In genomic region chr22:33330534-33330933, GRCh38 we compare ENCODE assay signal across 29 cellular contexts.
"Had no signal": no experiment of that assay in that cellular context is flagged by ENCODE, and none has a peak within 500 bp of the region (broad histone marks: within the 10 kb centered on the region; RNA-seq: fewer than 3 reads in every experiment).

No MANE protein-coding gene starts in this region.

- H3K4me1 ChIP-seq: adrenal gland had no signal

- ATAC-seq: activated CD4-positive, CD25-positive, alpha-beta regulatory T cell treated with anti-CD3 and anti-CD28 coated beads, Interleukin-2, amount 50 U/mL, for 24 hours; activated CD8-positive, alpha-beta T cell treated with anti-CD3 and anti-CD28 coated beads for 36 hours; activated naive CD8-positive, alpha-beta T cell treated with anti-CD3 and anti-CD28 coated beads, Interleukin-2, amount 50 U/mL, for 24 hours; body of pancreas; esophagus mucosa had no signal

- H3K4me3 ChIP-seq: adrenal gland, body of pancreas, coronary artery, dorsolateral prefrontal cortex had no signal

- H3K4me3 Mint-ChIP-seq: activated B cell treated with CpG ODN at 0.5 μM for 24 hours; activated CD8-positive, alpha-beta T cell treated with anti-CD3 and anti-CD28 coated beads for 36 hours; activated naive CD4-positive, alpha-beta T cell treated with anti-CD3 and anti-CD28 coated beads for 36 hours; activated naive CD4-positive, alpha-beta T cell treated with anti-CD3 and anti-CD28 coated beads, Interleukin-2, amount 50 U/mL, for 24 hours; activated naive CD8-positive, alpha-beta T cell treated with anti-CD3 and anti-CD28 coated beads for 36 hours; activated naive CD8-positive, alpha-beta T cell treated with anti-CD3 and anti-CD28 coated beads, Interleukin-2, amount 50 U/mL, for 24 hours; activated T-helper 1 cell treated with anti-CD3 and anti-CD28 coated beads, Interleukin-12 subunit alpha, Interleukin-12 subunit beta, Interleukin-2, Interleukin-4 antibody, amounts not matched to agents 30 ng/mL and 10 ng/mL and 1 ng/mL, durations not matched to agents 14 hours and 24 hours and 36 hours; dendritic cell treated with granulocyte-macrophage colony-stimulating factor and Interleukin-4, amounts not matched to agents 40 ng/mL and 50 ng/mL, for 4 days; endodermal cell had no signal

- H3K27ac ChIP-seq: adrenal gland, body of pancreas, coronary artery had no signal

- H3K4me1 Mint-ChIP-seq: activated naive CD4-positive, alpha-beta T cell treated with anti-CD3 and anti-CD28 coated beads, Interleukin-2, amount 50 U/mL, for 24 hours had no signal

- H3K9me3 ChIP-seq: adrenal gland, body of pancreas had no signal

- H3K36me3 Mint-ChIP-seq: activated naive CD4-positive, alpha-beta T cell treated with anti-CD3 and anti-CD28 coated beads, Interleukin-2, amount 50 U/mL, for 24 hours; activated naive CD8-positive, alpha-beta T cell treated with anti-CD3 and anti-CD28 coated beads for 36 hours had no signal

- H3K27me3 ChIP-seq: adrenal gland, body of pancreas, dorsolateral prefrontal cortex had no signal

- H3K9me3 Mint-ChIP-seq: activated CD8-positive, alpha-beta T cell treated with anti-CD3 and anti-CD28 coated beads for 36 hours; activated naive CD4-positive, alpha-beta T cell treated with anti-CD3 and anti-CD28 coated beads for 36 hours; activated naive CD4-positive, alpha-beta T cell treated with anti-CD3 and anti-CD28 coated beads, Interleukin-2, amount 50 U/mL, for 24 hours; activated naive CD8-positive, alpha-beta T cell treated with anti-CD3 and anti-CD28 coated beads for 36 hours; endodermal cell had no signal

- H3K36me3 ChIP-seq: adrenal gland had no signal

- DNase-seq: activated B cell treated with CpG ODN at 0.5 μM for 24 hours; activated CD4-positive, alpha-beta T cell treated with anti-CD3 and anti-CD28 coated beads for 48 hours; activated CD4-positive, alpha-beta T cell treated with anti-CD3 and anti-CD28 coated beads, Interleukin-2, amount 50 U/mL, for 1 hour; activated CD4-positive, alpha-beta T cell treated with anti-CD3 and anti-CD28 coated beads, Interleukin-2, amount 50 U/mL, for 48 hours; activated CD8-positive, alpha-beta memory T cell treated with anti-CD3 and anti-CD28 coated beads for 24 hours; activated CD8-positive, alpha-beta T cell treated with anti-CD3 and anti-CD28 coated beads for 36 hours; activated effector memory CD4-positive, alpha-beta T cell treated with anti-CD3 and anti-CD28 coated beads, Interleukin-2, amount 50 U/mL, for 16 hours; activated naive CD4-positive, alpha-beta T cell treated with anti-CD3 and anti-CD28 coated beads for 36 hours; activated naive CD8-positive, alpha-beta T cell treated with anti-CD3 and anti-CD28 coated beads for 36 hours; activated naive CD8-positive, alpha-beta T cell treated with anti-CD3 and anti-CD28 coated beads, Interleukin-2, amount 50 U/mL, for 24 hours; activated T-cell treated with anti-CD3 and anti-CD28 coated beads, Interleukin-2, amount 50 U/mL, for 48 hours; adrenal gland; amygdala; aorta; body of pancreas; caudate nucleus; dorsolateral prefrontal cortex; effector memory CD4-positive, alpha-beta T cell; endodermal cell; foreskin melanocyte; head of caudate nucleus; T-helper 2 cell had no signal

- H3K27me3 Mint-ChIP-seq: activated B cell treated with CpG ODN at 0.5 μM for 24 hours; activated naive CD8-positive, alpha-beta T cell treated with anti-CD3 and anti-CD28 coated beads, Interleukin-2, amount 50 U/mL, for 24 hours; dendritic cell treated with granulocyte-macrophage colony-stimulating factor and Interleukin-4, amounts not matched to agents 40 ng/mL and 50 ng/mL, for 4 days had no signal

- H3K27ac Mint-ChIP-seq: activated B cell treated with CpG ODN at 0.5 μM for 24 hours; activated CD8-positive, alpha-beta T cell treated with anti-CD3 and anti-CD28 coated beads for 36 hours; activated naive CD4-positive, alpha-beta T cell treated with anti-CD3 and anti-CD28 coated beads for 36 hours; activated naive CD4-positive, alpha-beta T cell treated with anti-CD3 and anti-CD28 coated beads, Interleukin-2, amount 50 U/mL, for 24 hours; activated naive CD8-positive, alpha-beta T cell treated with anti-CD3 and anti-CD28 coated beads for 36 hours; activated naive CD8-positive, alpha-beta T cell treated with anti-CD3 and anti-CD28 coated beads, Interleukin-2, amount 50 U/mL, for 24 hours; activated T-helper 1 cell treated with anti-CD3 and anti-CD28 coated beads, Interleukin-12 subunit alpha, Interleukin-12 subunit beta, Interleukin-2, Interleukin-4 antibody, amounts not matched to agents 30 ng/mL and 10 ng/mL and 1 ng/mL, durations not matched to agents 14 hours and 24 hours and 36 hours; activated T-helper 2 cell treated with anti-CD3 and anti-CD28 coated beads, Interferon-gamma antibody, Interleukin-2, Interleukin-4, amounts not matched to agents 10 μg/mL and 5 μg/mL and 100 μg/mL, durations not matched to agents 14 hours and 24 hours and 36 hours; dendritic cell treated with granulocyte-macrophage colony-stimulating factor and Interleukin-4, amounts not matched to agents 40 ng/mL and 50 ng/mL, for 4 days; endodermal cell had no signal
